In the genomic region with DNA sequence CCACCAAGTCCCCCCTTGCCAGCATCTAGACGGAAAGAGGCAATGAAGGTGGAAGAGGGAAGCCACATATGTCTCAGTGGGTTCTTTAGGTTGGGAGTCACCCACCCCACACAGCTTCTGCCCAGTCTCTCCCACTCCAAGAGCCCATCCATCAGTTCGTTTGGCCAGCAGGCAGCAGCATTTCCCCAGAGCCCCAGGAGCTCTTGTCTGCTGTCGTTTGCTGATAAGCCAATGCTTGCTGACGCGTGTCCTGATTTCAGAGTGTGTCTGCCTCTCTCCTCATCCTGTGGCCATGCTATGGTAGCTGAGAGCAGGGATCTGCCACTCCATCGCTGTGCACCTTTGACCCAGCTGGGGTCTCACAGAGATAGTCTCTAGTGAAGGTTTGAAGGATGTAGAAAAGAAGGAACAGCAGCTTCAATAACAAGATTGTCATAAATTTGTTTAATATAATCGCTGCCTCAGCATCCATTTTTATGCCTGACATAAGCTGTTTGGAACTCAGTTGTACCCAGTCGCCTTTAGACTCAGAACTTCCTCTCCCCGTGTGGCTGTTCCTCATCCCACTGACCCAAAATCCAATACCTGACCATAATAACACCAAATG, we compare ENCODE assay signal across 1 cellular context.
TF ChIP-seq lines count a peak whose summit lies in the region.

No MANE protein-coding gene starts in this region.

TF ChIP-seq in K562, 482 proteins besides CTCF, POLR2A, EP300 and RAD21 (continued from another document):
- TF ChIP-seq ATF7 (IDR thresholded peaks at IDR 0.05) (peak; percentile 28; the same call in 1 of the 2 replicates), CREM (IDR thresholded peaks at IDR 0.05; ENCODE audit: low read depth) (peak; percentile 59), RBM15 (IDR thresholded peaks at IDR 0.05; ENCODE audit: insufficient read depth, low read length) (no peak), FOXA1 (IDR thresholded peaks at IDR 0.05; ENCODE audit: borderline replicate concordance) (no peak), FOXK1 (CRISPR knock-in tag; IDR thresholded peaks at IDR 0.05; ENCODE audit: borderline replicate concordance) (no peak), RCOR1 (IDR thresholded peaks at IDR 0.05; ENCODE audit: borderline replicate concordance in 1 of 2, low read depth in 2 of 2, low read length in 2 of 2) (peak in 1 of 2 experiments; percentile 86; a peak in 2 of 4 replicates), TAL1 (IDR thresholded peaks at IDR 0.05) (peak; percentile 56), SMC3 (conservative IDR thresholded peaks at IDR 0.05; ENCODE audit: insufficient read depth, low read depth, low read length) (0 out of 2 replicates have a peak, but pooled peaks have one; percentile 36), NCOR1 (IDR thresholded peaks at IDR 0.05) (peak; percentile 30; the same call in 1 of the 2 replicates), CBFA2T2 (conservative IDR thresholded peaks at IDR 0.05) (0 out of 2 replicates have a peak, but pooled peaks have one; percentile 38), ZNF316 (IDR thresholded peaks at IDR 0.05) (peak; percentile 68), KDM1A (IDR thresholded peaks at IDR 0.05) (peak in 1 of 2 experiments; percentile 47; a peak in 1 of 4 replicates), NR2F6 (CRISPR knock-in tag; IDR thresholded peaks at IDR 0.05) (no peak), TEAD4 (IDR thresholded peaks at IDR 0.05; ENCODE audit: low read length) (0 out of 2 replicates have a peak, but pooled peaks have one; percentile 28), TEAD4 (CRISPR knock-in tag; IDR thresholded peaks at IDR 0.05; ENCODE audit: borderline replicate concordance) (no peak), ARNT (IDR thresholded peaks at IDR 0.05) (no peak), CTBP1 (IDR thresholded peaks at IDR 0.05; ENCODE audit: borderline replicate concordance) (peak; percentile 55; the same call in 1 of the 2 replicates), ATF1 (CRISPR knock-in tag; IDR thresholded peaks at IDR 0.05) (no peak), ATF1 (tag; IDR thresholded peaks at IDR 0.05) (peak; percentile 72), NELFE (IDR thresholded peaks at IDR 0.05; ENCODE audit: insufficient read depth, insufficient read length) (no peak), TGIF2 (CRISPR knock-in tag; IDR thresholded peaks at IDR 0.05) (no peak), MAFG (tag; conservative IDR thresholded peaks at IDR 0.05) (peak; percentile 47; the same call in 1 of the 2 replicates), CBFA2T3 (IDR thresholded peaks at IDR 0.05) (peak; percentile 69), CEBPB (tag; IDR thresholded peaks at IDR 0.05) (no peak), HOXB6 (CRISPR knock-in tag; IDR thresholded peaks at IDR 0.05; ENCODE audit: borderline replicate concordance) (no peak), TOE1 (IDR thresholded peaks at IDR 0.05; ENCODE audit: borderline replicate concordance) (no peak), TOE1 (CRISPR knock-in tag; IDR thresholded peaks at IDR 0.05; ENCODE audit: borderline replicate concordance, low read depth) (no peak), STAT5A (IDR thresholded peaks at IDR 0.05; ENCODE audit: borderline replicate concordance, low read length) (no peak), TCF3 (CRISPR knock-in tag; IDR thresholded peaks at IDR 0.05) (peak; percentile 50), PYGO2 (tag; IDR thresholded peaks at IDR 0.05) (no peak), KHSRP (IDR thresholded peaks at IDR 0.05) (no peak), MEIS2 (IDR thresholded peaks at IDR 0.05; ENCODE audit: partially characterized antibody) (peak; percentile 26), PHTF2 (CRISPR knock-in tag; IDR thresholded peaks at IDR 0.05) (no peak)
- TF ChIP-seq, protein P1, sequence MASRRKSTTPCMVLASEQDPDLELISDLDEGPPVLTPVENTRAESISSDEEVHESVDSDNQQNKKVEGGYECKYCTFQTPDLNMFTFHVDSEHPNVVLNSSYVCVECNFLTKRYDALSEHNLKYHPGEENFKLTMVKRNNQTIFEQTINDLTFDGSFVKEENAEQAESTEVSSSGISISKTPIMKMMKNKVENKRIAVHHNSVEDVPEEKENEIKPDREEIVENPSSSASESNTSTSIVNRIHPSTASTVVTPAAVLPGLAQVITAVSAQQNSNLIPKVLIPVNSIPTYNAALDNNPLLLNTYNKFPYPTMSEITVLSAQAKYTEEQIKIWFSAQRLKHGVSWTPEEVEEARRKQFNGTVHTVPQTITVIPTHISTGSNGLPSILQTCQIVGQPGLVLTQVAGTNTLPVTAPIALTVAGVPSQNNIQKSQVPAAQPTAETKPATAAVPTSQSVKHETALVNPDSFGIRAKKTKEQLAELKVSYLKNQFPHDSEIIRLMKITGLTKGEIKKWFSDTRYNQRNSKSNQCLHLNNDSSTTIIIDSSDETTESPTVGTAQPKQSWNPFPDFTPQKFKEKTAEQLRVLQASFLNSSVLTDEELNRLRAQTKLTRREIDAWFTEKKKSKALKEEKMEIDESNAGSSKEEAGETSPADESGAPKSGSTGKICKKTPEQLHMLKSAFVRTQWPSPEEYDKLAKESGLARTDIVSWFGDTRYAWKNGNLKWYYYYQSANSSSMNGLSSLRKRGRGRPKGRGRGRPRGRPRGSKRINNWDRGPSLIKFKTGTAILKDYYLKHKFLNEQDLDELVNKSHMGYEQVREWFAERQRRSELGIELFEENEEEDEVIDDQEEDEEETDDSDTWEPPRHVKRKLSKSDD (conservative IDR thresholded peaks at IDR 0.05; ENCODE audit: low read length) = no peak
- TF ChIP-seq, protein P2, sequence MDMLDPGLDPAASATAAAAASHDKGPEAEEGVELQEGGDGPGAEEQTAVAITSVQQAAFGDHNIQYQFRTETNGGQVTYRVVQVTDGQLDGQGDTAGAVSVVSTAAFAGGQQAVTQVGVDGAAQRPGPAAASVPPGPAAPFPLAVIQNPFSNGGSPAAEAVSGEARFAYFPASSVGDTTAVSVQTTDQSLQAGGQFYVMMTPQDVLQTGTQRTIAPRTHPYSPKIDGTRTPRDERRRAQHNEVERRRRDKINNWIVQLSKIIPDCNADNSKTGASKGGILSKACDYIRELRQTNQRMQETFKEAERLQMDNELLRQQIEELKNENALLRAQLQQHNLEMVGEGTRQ (CRISPR knock-in tag; IDR thresholded peaks at IDR 0.05) = no peak
- TF ChIP-seq, protein P3, sequence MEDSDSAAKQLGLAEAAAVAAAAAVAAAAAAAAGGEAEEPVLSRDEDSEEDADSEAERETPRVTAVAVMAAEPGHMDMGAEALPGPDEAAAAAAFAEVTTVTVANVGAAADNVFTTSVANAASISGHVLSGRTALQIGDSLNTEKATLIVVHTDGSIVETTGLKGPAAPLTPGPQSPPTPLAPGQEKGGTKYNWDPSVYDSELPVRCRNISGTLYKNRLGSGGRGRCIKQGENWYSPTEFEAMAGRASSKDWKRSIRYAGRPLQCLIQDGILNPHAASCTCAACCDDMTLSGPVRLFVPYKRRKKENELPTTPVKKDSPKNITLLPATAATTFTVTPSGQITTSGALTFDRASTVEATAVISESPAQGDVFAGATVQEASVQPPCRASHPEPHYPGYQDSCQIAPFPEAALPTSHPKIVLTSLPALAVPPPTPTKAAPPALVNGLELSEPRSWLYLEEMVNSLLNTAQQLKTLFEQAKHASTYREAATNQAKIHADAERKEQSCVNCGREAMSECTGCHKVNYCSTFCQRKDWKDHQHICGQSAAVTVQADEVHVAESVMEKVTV (CRISPR knock-in tag; IDR thresholded peaks at IDR 0.05) = 0 out of 2 replicates have a peak, but pooled peaks have one; percentile 38
- TF ChIP-seq, protein P4, sequence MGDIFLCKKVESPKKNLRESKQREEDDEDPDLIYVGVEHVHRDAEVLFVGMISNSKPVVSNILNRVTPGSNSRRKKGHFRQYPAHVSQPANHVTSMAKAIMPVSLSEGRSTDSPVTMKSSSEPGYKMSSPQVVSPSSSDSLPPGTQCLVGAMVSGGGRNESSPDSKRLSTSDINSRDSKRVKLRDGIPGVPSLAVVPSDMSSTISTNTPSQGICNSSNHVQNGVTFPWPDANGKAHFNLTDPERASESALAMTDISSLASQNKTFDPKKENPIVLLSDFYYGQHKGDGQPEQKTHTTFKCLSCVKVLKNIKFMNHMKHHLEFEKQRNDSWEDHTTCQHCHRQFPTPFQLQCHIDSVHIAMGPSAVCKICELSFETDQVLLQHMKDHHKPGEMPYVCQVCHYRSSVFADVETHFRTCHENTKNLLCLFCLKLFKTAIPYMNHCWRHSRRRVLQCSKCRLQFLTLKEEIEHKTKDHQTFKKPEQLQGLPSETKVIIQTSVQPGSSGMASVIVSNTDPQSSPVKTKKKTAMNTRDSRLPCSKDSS (IDR thresholded peaks at IDR 0.05; ENCODE audit: low read depth, partially characterized antibody) = no peak
- TF ChIP-seq, protein P5, sequence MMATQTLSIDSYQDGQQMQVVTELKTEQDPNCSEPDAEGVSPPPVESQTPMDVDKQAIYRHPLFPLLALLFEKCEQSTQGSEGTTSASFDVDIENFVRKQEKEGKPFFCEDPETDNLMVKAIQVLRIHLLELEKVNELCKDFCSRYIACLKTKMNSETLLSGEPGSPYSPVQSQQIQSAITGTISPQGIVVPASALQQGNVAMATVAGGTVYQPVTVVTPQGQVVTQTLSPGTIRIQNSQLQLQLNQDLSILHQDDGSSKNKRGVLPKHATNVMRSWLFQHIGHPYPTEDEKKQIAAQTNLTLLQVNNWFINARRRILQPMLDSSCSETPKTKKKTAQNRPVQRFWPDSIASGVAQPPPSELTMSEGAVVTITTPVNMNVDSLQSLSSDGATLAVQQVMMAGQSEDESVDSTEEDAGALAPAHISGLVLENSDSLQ (IDR thresholded peaks at IDR 0.05) = peak; percentile 8; the same call in 1 of the 2 replicates
- TF ChIP-seq, protein P6, sequence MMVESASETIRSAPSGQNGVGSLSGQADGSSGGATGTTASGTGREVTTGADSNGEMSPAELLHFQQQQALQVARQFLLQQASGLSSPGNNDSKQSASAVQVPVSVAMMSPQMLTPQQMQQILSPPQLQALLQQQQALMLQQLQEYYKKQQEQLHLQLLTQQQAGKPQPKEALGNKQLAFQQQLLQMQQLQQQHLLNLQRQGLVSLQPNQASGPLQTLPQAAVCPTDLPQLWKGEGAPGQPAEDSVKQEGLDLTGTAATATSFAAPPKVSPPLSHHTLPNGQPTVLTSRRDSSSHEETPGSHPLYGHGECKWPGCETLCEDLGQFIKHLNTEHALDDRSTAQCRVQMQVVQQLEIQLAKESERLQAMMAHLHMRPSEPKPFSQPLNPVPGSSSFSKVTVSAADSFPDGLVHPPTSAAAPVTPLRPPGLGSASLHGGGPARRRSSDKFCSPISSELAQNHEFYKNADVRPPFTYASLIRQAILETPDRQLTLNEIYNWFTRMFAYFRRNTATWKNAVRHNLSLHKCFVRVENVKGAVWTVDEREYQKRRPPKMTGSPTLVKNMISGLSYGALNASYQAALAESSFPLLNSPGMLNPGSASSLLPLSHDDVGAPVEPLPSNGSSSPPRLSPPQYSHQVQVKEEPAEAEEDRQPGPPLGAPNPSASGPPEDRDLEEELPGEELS (CRISPR knock-in tag; IDR thresholded peaks at IDR 0.05; ENCODE audit: borderline replicate concordance) = no peak
- TF ChIP-seq, protein P7, sequence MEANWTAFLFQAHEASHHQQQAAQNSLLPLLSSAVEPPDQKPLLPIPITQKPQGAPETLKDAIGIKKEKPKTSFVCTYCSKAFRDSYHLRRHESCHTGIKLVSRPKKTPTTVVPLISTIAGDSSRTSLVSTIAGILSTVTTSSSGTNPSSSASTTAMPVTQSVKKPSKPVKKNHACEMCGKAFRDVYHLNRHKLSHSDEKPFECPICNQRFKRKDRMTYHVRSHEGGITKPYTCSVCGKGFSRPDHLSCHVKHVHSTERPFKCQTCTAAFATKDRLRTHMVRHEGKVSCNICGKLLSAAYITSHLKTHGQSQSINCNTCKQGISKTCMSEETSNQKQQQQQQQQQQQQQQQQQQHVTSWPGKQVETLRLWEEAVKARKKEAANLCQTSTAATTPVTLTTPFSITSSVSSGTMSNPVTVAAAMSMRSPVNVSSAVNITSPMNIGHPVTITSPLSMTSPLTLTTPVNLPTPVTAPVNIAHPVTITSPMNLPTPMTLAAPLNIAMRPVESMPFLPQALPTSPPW (CRISPR knock-in tag; IDR thresholded peaks at IDR 0.05) = 0 out of 2 replicates have a peak, but pooled peaks have one; percentile 23
